10 cellular contexts compared by ENCODE assay signal in the genomic region with DNA sequence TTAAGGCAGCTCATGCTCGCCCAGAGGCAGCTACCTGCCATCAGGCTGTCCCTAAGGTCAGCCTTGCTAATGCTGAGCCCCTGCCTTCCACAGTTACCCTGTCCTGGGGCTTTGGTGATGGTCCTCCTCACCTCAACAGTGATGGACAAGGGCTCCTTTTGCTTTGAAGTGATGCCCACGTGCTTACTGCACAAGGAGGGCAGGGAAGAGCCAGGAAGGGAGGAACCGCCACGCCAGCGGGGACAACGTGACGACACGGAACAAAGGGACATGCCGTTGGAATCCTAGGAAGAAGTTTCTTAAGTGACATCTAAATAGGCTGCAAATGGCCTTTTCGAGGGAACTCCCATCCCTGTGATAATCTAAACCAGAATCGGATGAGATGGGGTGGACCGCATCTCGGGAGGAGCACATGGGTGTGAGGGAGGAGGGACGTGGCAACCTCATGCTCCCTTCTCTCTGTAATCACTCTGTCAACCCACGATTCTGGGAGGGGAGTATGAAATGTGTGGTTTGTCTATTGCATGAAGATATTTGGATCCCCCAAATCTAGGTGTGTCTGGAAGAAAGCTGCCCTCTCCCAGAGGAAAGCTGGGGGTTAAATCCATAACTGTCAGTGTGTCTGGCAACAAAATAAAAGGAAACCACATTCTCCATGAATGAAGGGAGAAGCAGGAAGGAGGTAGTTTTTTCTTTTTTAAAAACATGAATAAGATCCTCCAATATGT.
DNase-seq lines count a peak whose midpoint lies in the region; FAIRE-seq and TF ChIP-seq lines count a peak whose summit lies in the region.
"Had no signal": no experiment of that assay in that cellular context is flagged by ENCODE, and none has a peak within 500 bp of the region (broad histone marks: within the 10 kb centered on the region; RNA-seq: fewer than 3 reads in every experiment).

No MANE protein-coding gene starts in this region.

- FAIRE-seq in D721Med (lab: Jason Lieb, UNC): no peak

- H3K36me3 ChIP-seq in KOPT-K1 (ENCODE audit: insufficient read depth, low read length): no peaks in the 10 kb centered on the region
- no peaks in the 10 kb centered on the region for H3K36me3 ChIP-seq in muscle layer of colon (ENCODE audit: insufficient read depth, low read length)
- H3K36me3 ChIP-seq in testis (ENCODE audit: low read depth, missing control alignments): no peaks in the 10 kb centered on the region
- H3K36me3 ChIP-seq: MG63 had no signal

- H3K27me3 ChIP-seq in muscle layer of colon (ENCODE audit: control insufficient read depth in 1 of 2, insufficient read depth in 2 of 2, low read length in 2 of 2) (no peaks in the 10 kb centered on the region), testis (no peaks in the 10 kb centered on the region)
- H3K27me3 ChIP-seq: MG63 had no signal

- peaks cover 93% of the 10 kb centered on the region for H3K4me1 ChIP-seq in muscle layer of colon (ENCODE audit: insufficient read depth, low read length)
- H3K4me1 ChIP-seq in testis: peaks cover 94% of the 10 kb centered on the region

- WGBS in testis, 2 donors: 57 to 64% methylated on average over 15 of the region's 15 CpGs

- TF ChIP-seq CTCF in testis (IDR thresholded peaks at IDR 0.05) (no peak), D721Med (IDR thresholded peaks at IDR 0.05; ENCODE audit: insufficient read depth, missing control alignments) (no peak)

- TF ChIP-seq POLR2A in testis (IDR thresholded peaks at IDR 0.05): no peak

- intact Hi-C loops in testis (cut with DNase I; ENCODE audit: low total_unique reads): loop anchor here (5.0 to 10.0 kb wide), 3 partner anchors 184 to 356 kb away; no protein-coding TSS in a partner anchor

- no peaks in the 10 kb centered on the region for H3K9me3 ChIP-seq in KOPT-K1 (ENCODE audit: insufficient read depth, low read length, poor library complexity, severe bottlenecking)
- H3K9me3 ChIP-seq in muscle layer of colon (ENCODE audit: low read length): no peaks in the 10 kb centered on the region
- H3K9me3 ChIP-seq in testis: no peaks in the 10 kb centered on the region
- H3K9me3 ChIP-seq: MG63 had no signal

- DNase-seq in caudate nucleus (lab: John Stamatoyannopoulos, UW) (no peak), testis (no peak), SKM-1 treated with dmso at 0.1 percent for 144 hours (lab: John Stamatoyannopoulos, UW; ENCODE audit: unreplicated experiment) (no peak), OCI-M1 (lab: John Stamatoyannopoulos, UW) (no peak), D721Med (ENCODE audit: insufficient read length, low spot score) (no peak)
- DNase-seq: activated CD4-positive, alpha-beta T cell treated with anti-CD3 and anti-CD28 coated beads, Interleukin-2, amount 50 U/mL, for 4 hours; immature natural killer cell; MG63 had no signal

- peak overlapping the region; percentile 72 for H3K9ac ChIP-seq in muscle layer of colon (ENCODE audit: low read length)

- H3K27ac ChIP-seq in KOPT-K1 (ENCODE audit: low read depth, low read length, poor library complexity, severe bottlenecking) (peak overlapping the region; percentile 99), caudate nucleus (ENCODE audit: low read depth, low read length) (peak overlapping the region; percentile 98), muscle layer of colon (ENCODE audit: low read depth, low read length) (peak overlapping the region; percentile 98), testis (peak overlapping the region; percentile 89 to 96)

- no peak overlapping the region for H3K4me3 ChIP-seq in muscle layer of colon (ENCODE audit: low read depth in 1 of 2, low read length in 2 of 2)
- H3K4me3 ChIP-seq in testis: no peak overlapping the region
- H3K4me3 ChIP-seq: MG63 had no signal
